11 cellular contexts compared by ENCODE assay signal in genomic region chr7:24755096-24755495, GRCh38. TPM values are rescaled to one million over a fixed set of nuclear protein-coding genes. Genes with fewer than 3 reads are reported as not detected.
DNase-seq lines count a peak whose midpoint lies in the region; ATAC-seq and TF ChIP-seq lines count a peak whose summit lies in the region.
"Had no signal": no experiment of that assay in that cellular context is flagged by ENCODE, and none has a peak within 500 bp of the region (broad histone marks: within the 10 kb centered on the region; RNA-seq: fewer than 3 reads in every experiment).

No MANE protein-coding gene starts in this region.

- no peak overlapping the region for H3K4me3 Mint-ChIP-seq in activated CD8-positive, alpha-beta T cell treated with anti-CD3 and anti-CD28 coated beads, Interleukin-2, amount 10 ng/mL, durations not matched to agents 7 days and 5 days
- H3K4me3 Mint-ChIP-seq in neural crest cell: peak overlapping the region; percentile 94
- no peak overlapping the region for H3K4me3 Mint-ChIP-seq in Caco-2 (ENCODE audit: unreplicated experiment)

- no peaks in the 10 kb centered on the region for H3K36me3 Mint-ChIP-seq in activated CD8-positive, alpha-beta T cell treated with anti-CD3 and anti-CD28 coated beads, Interleukin-2, amount 10 ng/mL, durations not matched to agents 7 days and 5 days (ENCODE audit: low read depth)
- H3K36me3 Mint-ChIP-seq in neural crest cell (ENCODE audit: low read depth) (no peaks in the 10 kb centered on the region), Caco-2 (ENCODE audit: insufficient read depth, unreplicated experiment) (no peaks in the 10 kb centered on the region)

- CTCF ChIA-PET in activated CD8-positive, alpha-beta T cell treated with anti-CD3 and anti-CD28 coated beads, Interleukin-2, amount 10 ng/mL, durations not matched to agents 7 days and 5 days (lab: Charles Lee): interaction anchor here (1.9 to 2.2 kb wide), 2 partner anchors 66 to 339 kb away, joined by 4 to 17 read pairs; no protein-coding TSS in a partner anchor
- CTCF ChIA-PET in Caco-2 (lab: Charles Lee): no interaction called here

- H3K27me3 Mint-ChIP-seq in activated CD8-positive, alpha-beta T cell treated with anti-CD3 and anti-CD28 coated beads, Interleukin-2, amount 10 ng/mL, durations not matched to agents 7 days and 5 days (ENCODE audit: low read depth): peaks cover 43% of the 10 kb centered on the region
- H3K27me3 Mint-ChIP-seq in neural crest cell (ENCODE audit: low read depth): peaks cover 5% of the 10 kb centered on the region
- no peaks in the 10 kb centered on the region for H3K27me3 Mint-ChIP-seq in Caco-2 (ENCODE audit: insufficient read depth, unreplicated experiment)

- peak; percentile 47 for DNase-seq in GM10266 (ENCODE audit: extremely low spot score)
- no peak for DNase-seq in activated CD8-positive, alpha-beta T cell treated with anti-CD3 and anti-CD28 coated beads, Interleukin-2, amount 10 ng/mL, durations not matched to agents 7 days and 5 days
- no peak for DNase-seq in neural crest cell (ENCODE audit: low read depth, low spot score)
- DNase-seq in globus pallidus (ENCODE audit: low spot score): no peak
- DNase-seq in Caco-2: no peak
- no peak for DNase-seq in omental fat pad (ENCODE audit: low spot score)
- DNase-seq: caudate nucleus; NCI-H446; stimulated activated CD4-positive, alpha-beta T cell treated with anti-CD3 and anti-CD28 coated beads, Interleukin-4, amount 100 ng/mL, for 24 hours had no signal

- POLR2A ChIA-PET in activated CD8-positive, alpha-beta T cell treated with anti-CD3 and anti-CD28 coated beads, Interleukin-2, amount 10 ng/mL, durations not matched to agents 7 days and 5 days (lab: Charles Lee): no interaction called here
- POLR2A ChIA-PET in Caco-2 (lab: Charles Lee): no interaction called here

- H3K9me3 Mint-ChIP-seq in activated CD8-positive, alpha-beta T cell treated with anti-CD3 and anti-CD28 coated beads, Interleukin-2, amount 10 ng/mL, durations not matched to agents 7 days and 5 days (ENCODE audit: insufficient read depth): no peaks in the 10 kb centered on the region
- H3K9me3 Mint-ChIP-seq in neural crest cell (no peaks in the 10 kb centered on the region), Caco-2 (ENCODE audit: unreplicated experiment) (no peaks in the 10 kb centered on the region)

- intact Hi-C loops in Caco-2 (cut with micrococcal nuclease; ENCODE audit: unreplicated experiment): no loop called here

- ATAC-seq in GM18870 (IDR thresholded peaks at IDR 0.05; ENCODE audit: unreplicated experiment) (peak; percentile 4), omental fat pad (ENCODE audit: low FRiP score) (no peak)
- no peak for ATAC-seq in activated CD8-positive, alpha-beta T cell treated with anti-CD3 and anti-CD28 coated beads, Interleukin-2, amount 10 ng/mL, durations not matched to agents 7 days and 5 days

- no peak for TF ChIP-seq CTCF in GM10266 (IDR thresholded peaks at IDR 0.05; ENCODE audit: control insufficient read depth, insufficient read depth, low read depth, missing control alignments)
- TF ChIP-seq CTCF in neural crest cell (conservative IDR thresholded peaks at IDR 0.05): no peak
- TF ChIP-seq CTCF in Caco-2 (IDR thresholded peaks at IDR 0.05; ENCODE audit: insufficient read depth in 1 of 2, low read depth in 1 of 2, low read length in 1 of 2, severe bottlenecking in 1 of 2, unreplicated experiment in 1 of 2): no peak
- TF ChIP-seq CTCF in omental fat pad (IDR thresholded peaks at IDR 0.05): no peak

- peaks cover 41% of the 10 kb centered on the region for H3K4me1 ChIP-seq in Caco-2

- no TSS peak for BruUV-seq in Caco-2 (replicated peaks; lab: Mats Ljungman, UMichigan)

- H3K36me3 ChIP-seq in Caco-2 (ENCODE audit: control insufficient read depth, insufficient read depth, low read length): no peaks in the 10 kb centered on the region
- H3K36me3 ChIP-seq: esophagus muscularis mucosa had no signal

- no peak overlapping the region for H3K4me3 ChIP-seq in Caco-2 (ENCODE audit: low read depth, low read length)
- H3K4me3 ChIP-seq: esophagus muscularis mucosa had no signal

- H3K27ac Mint-ChIP-seq in activated CD8-positive, alpha-beta T cell treated with anti-CD3 and anti-CD28 coated beads, Interleukin-2, amount 10 ng/mL, durations not matched to agents 7 days and 5 days: peak overlapping the region; percentile 2
- H3K27ac Mint-ChIP-seq in neural crest cell (ENCODE audit: unreplicated experiment) (no peak overlapping the region), Caco-2 (ENCODE audit: unreplicated experiment) (no peak overlapping the region)

- H3K4me1 Mint-ChIP-seq in activated CD8-positive, alpha-beta T cell treated with anti-CD3 and anti-CD28 coated beads, Interleukin-2, amount 10 ng/mL, durations not matched to agents 7 days and 5 days (ENCODE audit: low read depth): peaks cover 30% of the 10 kb centered on the region
- H3K4me1 Mint-ChIP-seq in neural crest cell (peaks cover 12% of the 10 kb centered on the region), Caco-2 (ENCODE audit: low read depth, unreplicated experiment) (peaks cover 28% of the 10 kb centered on the region)

- no peaks in the 10 kb centered on the region for H3K27me3 ChIP-seq in Caco-2 (replicated peaks; ENCODE audit: control insufficient read depth, insufficient read depth, low read length)

- no peaks in the 10 kb centered on the region for H3K9me3 ChIP-seq in Caco-2
- H3K9me3 ChIP-seq: esophagus muscularis mucosa had no signal

RNA-seq across cellular contexts. Expression of gene GSDME, which starts 2.2 kb away (rescaled TPM):
- total RNA-seq in activated CD8-positive, alpha-beta T cell treated with anti-CD3 and anti-CD28 coated beads, Interleukin-2, amount 10 ng/mL, durations not matched to agents 7 days and 5 days: 1 to 10 TPM; 2.9 to 3.0 TPM
- total RNA-seq in neural crest cell (18.9 and 21.9 TPM in 2 replicates), Caco-2 (2022) (32.9 and 35.2 TPM in 2 replicates), omental fat pad (10 to 100 TPM; 14.8 to 58.3 (median 30.7) TPM)
